2 cellular contexts compared by ENCODE assay signal in the genomic region with DNA sequence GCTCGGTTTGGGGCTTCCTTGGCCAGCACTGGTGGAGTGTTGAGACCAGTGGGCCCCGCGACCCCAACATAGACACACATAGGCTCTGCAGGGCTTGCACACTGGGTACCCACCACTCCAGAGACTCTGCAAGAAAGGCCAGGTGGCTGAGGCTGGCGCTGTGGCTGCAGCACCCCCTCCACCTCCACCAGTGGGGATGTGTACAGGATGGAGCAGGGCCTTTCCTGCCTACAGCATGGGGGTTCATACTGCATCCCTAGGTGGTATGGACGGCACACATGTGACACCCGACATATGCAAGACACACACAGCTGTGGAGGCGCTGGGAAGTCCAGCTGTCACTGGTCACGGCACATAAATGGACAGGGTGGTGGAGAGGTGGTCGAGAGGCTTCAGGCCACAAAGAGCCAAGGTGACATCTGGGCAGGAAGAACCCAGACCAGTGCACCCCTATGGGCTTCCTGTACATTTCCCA.
TF ChIP-seq lines count a peak whose summit lies in the region.

No MANE protein-coding gene starts in this region.

TF ChIP-seq in SK-N-SH, 30 proteins besides CTCF, POLR2A, EP300 and RAD21 (continued from another document):
- TF ChIP-seq, protein P1, sequence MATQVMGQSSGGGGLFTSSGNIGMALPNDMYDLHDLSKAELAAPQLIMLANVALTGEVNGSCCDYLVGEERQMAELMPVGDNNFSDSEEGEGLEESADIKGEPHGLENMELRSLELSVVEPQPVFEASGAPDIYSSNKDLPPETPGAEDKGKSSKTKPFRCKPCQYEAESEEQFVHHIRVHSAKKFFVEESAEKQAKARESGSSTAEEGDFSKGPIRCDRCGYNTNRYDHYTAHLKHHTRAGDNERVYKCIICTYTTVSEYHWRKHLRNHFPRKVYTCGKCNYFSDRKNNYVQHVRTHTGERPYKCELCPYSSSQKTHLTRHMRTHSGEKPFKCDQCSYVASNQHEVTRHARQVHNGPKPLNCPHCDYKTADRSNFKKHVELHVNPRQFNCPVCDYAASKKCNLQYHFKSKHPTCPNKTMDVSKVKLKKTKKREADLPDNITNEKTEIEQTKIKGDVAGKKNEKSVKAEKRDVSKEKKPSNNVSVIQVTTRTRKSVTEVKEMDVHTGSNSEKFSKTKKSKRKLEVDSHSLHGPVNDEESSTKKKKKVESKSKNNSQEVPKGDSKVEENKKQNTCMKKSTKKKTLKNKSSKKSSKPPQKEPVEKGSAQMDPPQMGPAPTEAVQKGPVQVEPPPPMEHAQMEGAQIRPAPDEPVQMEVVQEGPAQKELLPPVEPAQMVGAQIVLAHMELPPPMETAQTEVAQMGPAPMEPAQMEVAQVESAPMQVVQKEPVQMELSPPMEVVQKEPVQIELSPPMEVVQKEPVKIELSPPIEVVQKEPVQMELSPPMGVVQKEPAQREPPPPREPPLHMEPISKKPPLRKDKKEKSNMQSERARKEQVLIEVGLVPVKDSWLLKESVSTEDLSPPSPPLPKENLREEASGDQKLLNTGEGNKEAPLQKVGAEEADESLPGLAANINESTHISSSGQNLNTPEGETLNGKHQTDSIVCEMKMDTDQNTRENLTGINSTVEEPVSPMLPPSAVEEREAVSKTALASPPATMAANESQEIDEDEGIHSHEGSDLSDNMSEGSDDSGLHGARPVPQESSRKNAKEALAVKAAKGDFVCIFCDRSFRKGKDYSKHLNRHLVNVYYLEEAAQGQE (IDR thresholded peaks at IDR 0.05; ENCODE audit: low read depth, low read length) = no peak
- TF ChIP-seq ELF1 (IDR thresholded peaks at IDR 0.05) = no peak
- TF ChIP-seq RCOR1 (IDR thresholded peaks at IDR 0.05; ENCODE audit: low read length) = no peak
- no peak for TF ChIP-seq FOSL2 (IDR thresholded peaks at IDR 0.05; ENCODE audit: borderline replicate concordance, low read depth)
- no peak for TF ChIP-seq CHD2 (IDR thresholded peaks at IDR 0.05; ENCODE audit: low read length, partially characterized antibody)
- TF ChIP-seq, protein P2, sequence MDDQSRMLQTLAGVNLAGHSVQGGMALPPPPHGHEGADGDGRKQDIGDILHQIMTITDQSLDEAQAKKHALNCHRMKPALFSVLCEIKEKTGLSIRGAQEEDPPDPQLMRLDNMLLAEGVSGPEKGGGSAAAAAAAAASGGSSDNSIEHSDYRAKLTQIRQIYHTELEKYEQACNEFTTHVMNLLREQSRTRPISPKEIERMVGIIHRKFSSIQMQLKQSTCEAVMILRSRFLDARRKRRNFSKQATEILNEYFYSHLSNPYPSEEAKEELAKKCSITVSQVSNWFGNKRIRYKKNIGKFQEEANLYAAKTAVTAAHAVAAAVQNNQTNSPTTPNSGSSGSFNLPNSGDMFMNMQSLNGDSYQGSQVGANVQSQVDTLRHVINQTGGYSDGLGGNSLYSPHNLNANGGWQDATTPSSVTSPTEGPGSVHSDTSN (IDR thresholded peaks at IDR 0.05) = no peak
- no peak for TF ChIP-seq SMC3 (IDR thresholded peaks at IDR 0.05; ENCODE audit: low read depth, low read length)
- TF ChIP-seq EZH2phosphoT487 (IDR thresholded peaks at IDR 0.05; ENCODE audit: borderline replicate concordance, low read depth) = no peak
- TF ChIP-seq, protein P3, sequence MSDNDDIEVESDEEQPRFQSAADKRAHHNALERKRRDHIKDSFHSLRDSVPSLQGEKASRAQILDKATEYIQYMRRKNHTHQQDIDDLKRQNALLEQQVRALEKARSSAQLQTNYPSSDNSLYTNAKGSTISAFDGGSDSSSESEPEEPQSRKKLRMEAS (IDR thresholded peaks at IDR 0.05; ENCODE audit: low read depth) = no peak
- TF ChIP-seq TCF12 (IDR thresholded peaks at IDR 0.05) = no peak
TF ChIP-seq in SK-N-SH: peak in this region for 0.

TF ChIP-seq in SK-N-SH treated with all-trans-retinoic acid at 6 μM for 48 hours, 23 proteins besides CTCF, POLR2A, EP300 and RAD21 (continued from another document):
- TF ChIP-seq, protein P4, sequence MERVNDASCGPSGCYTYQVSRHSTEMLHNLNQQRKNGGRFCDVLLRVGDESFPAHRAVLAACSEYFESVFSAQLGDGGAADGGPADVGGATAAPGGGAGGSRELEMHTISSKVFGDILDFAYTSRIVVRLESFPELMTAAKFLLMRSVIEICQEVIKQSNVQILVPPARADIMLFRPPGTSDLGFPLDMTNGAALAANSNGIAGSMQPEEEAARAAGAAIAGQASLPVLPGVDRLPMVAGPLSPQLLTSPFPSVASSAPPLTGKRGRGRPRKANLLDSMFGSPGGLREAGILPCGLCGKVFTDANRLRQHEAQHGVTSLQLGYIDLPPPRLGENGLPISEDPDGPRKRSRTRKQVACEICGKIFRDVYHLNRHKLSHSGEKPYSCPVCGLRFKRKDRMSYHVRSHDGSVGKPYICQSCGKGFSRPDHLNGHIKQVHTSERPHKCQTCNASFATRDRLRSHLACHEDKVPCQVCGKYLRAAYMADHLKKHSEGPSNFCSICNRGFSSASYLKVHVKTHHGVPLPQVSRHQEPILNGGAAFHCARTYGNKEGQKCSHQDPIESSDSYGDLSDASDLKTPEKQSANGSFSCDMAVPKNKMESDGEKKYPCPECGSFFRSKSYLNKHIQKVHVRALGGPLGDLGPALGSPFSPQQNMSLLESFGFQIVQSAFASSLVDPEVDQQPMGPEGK (CRISPR knock-in tag; IDR thresholded peaks at IDR 0.05; ENCODE audit: borderline replicate concordance) = no peak
- no peak for TF ChIP-seq TCF4 (CRISPR knock-in tag; IDR thresholded peaks at IDR 0.05; ENCODE audit: borderline replicate concordance)
- no peak for TF ChIP-seq ARNTL (CRISPR knock-in tag; IDR thresholded peaks at IDR 0.05; ENCODE audit: borderline replicate concordance, low read depth)
- TF ChIP-seq OSR1 (CRISPR knock-in tag; IDR thresholded peaks at IDR 0.05) = no peak
- no peak for TF ChIP-seq BACH2 (CRISPR knock-in tag; IDR thresholded peaks at IDR 0.05; ENCODE audit: borderline replicate concordance)
- no peak for TF ChIP-seq SNAI2 (CRISPR knock-in tag; IDR thresholded peaks at IDR 0.05)
- TF ChIP-seq CSDC2 (CRISPR knock-in tag; IDR thresholded peaks at IDR 0.05) = no peak
- TF ChIP-seq ZNF8 (CRISPR knock-in tag; IDR thresholded peaks at IDR 0.05) = no peak
- no peak for TF ChIP-seq RARB (CRISPR knock-in tag; IDR thresholded peaks at IDR 0.05)
- TF ChIP-seq, protein P5, sequence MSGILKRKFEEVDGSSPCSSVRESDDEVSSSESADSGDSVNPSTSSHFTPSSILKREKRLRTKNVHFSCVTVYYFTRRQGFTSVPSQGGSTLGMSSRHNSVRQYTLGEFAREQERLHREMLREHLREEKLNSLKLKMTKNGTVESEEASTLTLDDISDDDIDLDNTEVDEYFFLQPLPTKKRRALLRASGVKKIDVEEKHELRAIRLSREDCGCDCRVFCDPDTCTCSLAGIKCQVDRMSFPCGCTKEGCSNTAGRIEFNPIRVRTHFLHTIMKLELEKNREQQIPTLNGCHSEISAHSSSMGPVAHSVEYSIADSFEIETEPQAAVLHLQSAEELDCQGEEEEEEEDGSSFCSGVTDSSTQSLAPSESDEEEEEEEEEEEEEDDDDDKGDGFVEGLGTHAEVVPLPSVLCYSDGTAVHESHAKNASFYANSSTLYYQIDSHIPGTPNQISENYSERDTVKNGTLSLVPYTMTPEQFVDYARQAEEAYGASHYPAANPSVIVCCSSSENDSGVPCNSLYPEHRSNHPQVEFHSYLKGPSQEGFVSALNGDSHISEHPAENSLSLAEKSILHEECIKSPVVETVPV (CRISPR knock-in tag; IDR thresholded peaks at IDR 0.05) = no peak
- no peak for TF ChIP-seq PPARA (CRISPR knock-in tag; IDR thresholded peaks at IDR 0.05; ENCODE audit: borderline replicate concordance)
- no peak for TF ChIP-seq TOX (CRISPR knock-in tag; IDR thresholded peaks at IDR 0.05; ENCODE audit: borderline replicate concordance)
- TF ChIP-seq ZC3H10 (CRISPR knock-in tag; IDR thresholded peaks at IDR 0.05) = no peak
- TF ChIP-seq ZNF565 (CRISPR knock-in tag; conservative IDR thresholded peaks at IDR 0.05; ENCODE audit: low read depth) = no peak
- TF ChIP-seq, protein P6, sequence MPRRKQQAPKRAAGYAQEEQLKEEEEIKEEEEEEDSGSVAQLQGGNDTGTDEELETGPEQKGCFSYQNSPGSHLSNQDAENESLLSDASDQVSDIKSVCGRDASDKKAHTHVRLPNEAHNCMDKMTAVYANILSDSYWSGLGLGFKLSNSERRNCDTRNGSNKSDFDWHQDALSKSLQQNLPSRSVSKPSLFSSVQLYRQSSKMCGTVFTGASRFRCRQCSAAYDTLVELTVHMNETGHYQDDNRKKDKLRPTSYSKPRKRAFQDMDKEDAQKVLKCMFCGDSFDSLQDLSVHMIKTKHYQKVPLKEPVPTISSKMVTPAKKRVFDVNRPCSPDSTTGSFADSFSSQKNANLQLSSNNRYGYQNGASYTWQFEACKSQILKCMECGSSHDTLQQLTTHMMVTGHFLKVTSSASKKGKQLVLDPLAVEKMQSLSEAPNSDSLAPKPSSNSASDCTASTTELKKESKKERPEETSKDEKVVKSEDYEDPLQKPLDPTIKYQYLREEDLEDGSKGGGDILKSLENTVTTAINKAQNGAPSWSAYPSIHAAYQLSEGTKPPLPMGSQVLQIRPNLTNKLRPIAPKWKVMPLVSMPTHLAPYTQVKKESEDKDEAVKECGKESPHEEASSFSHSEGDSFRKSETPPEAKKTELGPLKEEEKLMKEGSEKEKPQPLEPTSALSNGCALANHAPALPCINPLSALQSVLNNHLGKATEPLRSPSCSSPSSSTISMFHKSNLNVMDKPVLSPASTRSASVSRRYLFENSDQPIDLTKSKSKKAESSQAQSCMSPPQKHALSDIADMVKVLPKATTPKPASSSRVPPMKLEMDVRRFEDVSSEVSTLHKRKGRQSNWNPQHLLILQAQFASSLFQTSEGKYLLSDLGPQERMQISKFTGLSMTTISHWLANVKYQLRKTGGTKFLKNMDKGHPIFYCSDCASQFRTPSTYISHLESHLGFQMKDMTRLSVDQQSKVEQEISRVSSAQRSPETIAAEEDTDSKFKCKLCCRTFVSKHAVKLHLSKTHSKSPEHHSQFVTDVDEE (CRISPR knock-in tag; IDR thresholded peaks at IDR 0.05) = no peak
- TF ChIP-seq, protein P7, sequence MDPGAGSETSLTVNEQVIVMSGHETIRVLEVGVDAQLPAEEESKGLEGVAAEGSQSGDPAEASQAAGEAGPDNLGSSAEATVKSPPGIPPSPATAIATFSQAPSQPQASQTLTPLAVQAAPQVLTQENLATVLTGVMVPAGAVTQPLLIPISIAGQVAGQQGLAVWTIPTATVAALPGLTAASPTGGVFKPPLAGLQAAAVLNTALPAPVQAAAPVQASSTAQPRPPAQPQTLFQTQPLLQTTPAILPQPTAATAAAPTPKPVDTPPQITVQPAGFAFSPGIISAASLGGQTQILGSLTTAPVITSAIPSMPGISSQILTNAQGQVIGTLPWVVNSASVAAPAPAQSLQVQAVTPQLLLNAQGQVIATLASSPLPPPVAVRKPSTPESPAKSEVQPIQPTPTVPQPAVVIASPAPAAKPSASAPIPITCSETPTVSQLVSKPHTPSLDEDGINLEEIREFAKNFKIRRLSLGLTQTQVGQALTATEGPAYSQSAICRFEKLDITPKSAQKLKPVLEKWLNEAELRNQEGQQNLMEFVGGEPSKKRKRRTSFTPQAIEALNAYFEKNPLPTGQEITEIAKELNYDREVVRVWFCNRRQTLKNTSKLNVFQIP (CRISPR knock-in tag; IDR thresholded peaks at IDR 0.05; ENCODE audit: borderline replicate concordance, low read depth) = no peak
